In genomic region chr2:73626232-73626631, GRCh38 we compare ENCODE assay signal across 7 cellular contexts. TPM values are rescaled to one million over a fixed set of nuclear protein-coding genes. Genes with fewer than 3 reads are reported as not detected.
"Had no signal": no experiment of that assay in that cellular context is flagged by ENCODE, and none has a peak within 500 bp of the region (broad histone marks: within the 10 kb centered on the region; RNA-seq: fewer than 3 reads in every experiment).

No MANE protein-coding gene starts in this region.

RNA-seq across cellular contexts. Expression of gene NAT8, which starts 16.0 kb away (rescaled TPM):
- total RNA-seq: activated CD4-positive, alpha-beta memory T cell treated with anti-CD3 and anti-CD28 coated beads, Interleukin-2, amount 10 ng/mL, durations not matched to agents 7 days and 5 days; activated CD8-positive, alpha-beta memory T cell treated with anti-CD3 and anti-CD28 coated beads, Interleukin-2, amount 10 ng/mL, durations not matched to agents 7 days and 5 days; bronchial epithelial cell; K562; LHCN-M2; PC-9; Right ventricle myocardium inferior had no signal
